In the genomic region with DNA sequence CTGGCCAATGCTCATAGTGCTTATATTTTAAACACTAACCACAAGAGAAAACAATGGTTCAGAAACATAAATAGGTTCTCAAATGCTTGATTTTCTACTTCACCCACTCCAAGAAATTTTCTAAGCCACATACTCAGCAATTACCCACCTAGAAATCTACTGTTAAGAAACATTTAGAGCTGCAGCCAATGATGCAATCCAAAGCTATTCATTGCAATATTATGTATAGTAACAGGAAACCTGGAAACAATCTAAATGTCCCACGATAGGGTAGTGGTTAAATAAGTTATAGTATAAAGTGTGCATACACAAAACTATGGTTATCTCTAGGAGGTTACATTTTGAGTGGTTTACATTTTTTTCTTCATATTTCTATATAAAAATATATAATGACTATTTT, we compare ENCODE assay signal across 1 cellular context.
TF ChIP-seq lines count a peak whose summit lies in the region.

No MANE protein-coding gene starts in this region.

TF ChIP-seq in H1, 55 proteins besides CTCF, POLR2A, EP300 and RAD21 (continued from another document):
- TF ChIP-seq, protein P1, sequence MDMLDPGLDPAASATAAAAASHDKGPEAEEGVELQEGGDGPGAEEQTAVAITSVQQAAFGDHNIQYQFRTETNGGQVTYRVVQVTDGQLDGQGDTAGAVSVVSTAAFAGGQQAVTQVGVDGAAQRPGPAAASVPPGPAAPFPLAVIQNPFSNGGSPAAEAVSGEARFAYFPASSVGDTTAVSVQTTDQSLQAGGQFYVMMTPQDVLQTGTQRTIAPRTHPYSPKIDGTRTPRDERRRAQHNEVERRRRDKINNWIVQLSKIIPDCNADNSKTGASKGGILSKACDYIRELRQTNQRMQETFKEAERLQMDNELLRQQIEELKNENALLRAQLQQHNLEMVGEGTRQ (IDR thresholded peaks at IDR 0.05; ENCODE audit: low read length), result no peak
